ENCODE assay signal across 17 cellular contexts in the genomic region with DNA sequence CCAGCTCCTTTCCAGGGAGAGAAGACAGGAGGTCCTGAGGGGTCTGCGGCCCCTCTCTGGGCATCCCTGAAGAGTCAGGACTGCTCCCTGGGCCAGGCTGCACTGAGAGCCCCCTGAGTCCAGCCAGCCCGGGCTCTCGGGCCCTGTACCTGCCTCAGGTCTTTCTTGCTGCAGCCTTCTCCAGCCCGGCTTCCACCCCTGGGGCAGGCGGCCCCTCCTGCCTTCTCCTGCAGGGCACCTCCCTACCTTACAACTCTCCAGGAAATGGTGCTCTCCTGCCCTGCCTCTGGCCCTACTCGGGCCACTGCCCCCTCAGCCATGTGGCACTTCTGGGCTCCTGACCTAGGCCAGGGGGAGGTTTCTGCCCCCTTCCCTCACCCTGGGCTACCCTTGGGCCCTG.
DNase-seq lines count a peak whose midpoint lies in the region; ATAC-seq and TF ChIP-seq lines count a peak whose summit lies in the region.
"Had no signal": no experiment of that assay in that cellular context is flagged by ENCODE, and none has a peak within 500 bp of the region (broad histone marks: within the 10 kb centered on the region; RNA-seq: fewer than 3 reads in every experiment).

No MANE protein-coding gene starts in this region.

- no peaks in the 10 kb centered on the region for H3K4me1 ChIP-seq in lower lobe of right lung
- H3K4me1 ChIP-seq: BLaER1, Caco-2 had no signal

- intact Hi-C loops in lower lobe of right lung (cut with DNase I), result no loop called here

- no peaks in the 10 kb centered on the region for H3K27me3 Mint-ChIP-seq in stimulated activated naive CD8-positive, alpha-beta T cell treated with anti-CD3 and anti-CD28 coated beads, Interleukin-15, amount 100 ng/mL, for 72 hours
- no peaks in the 10 kb centered on the region for H3K27me3 Mint-ChIP-seq in stimulated activated memory B cell treated with anti-CD40 and anti-IgM and Interleukin-4, amounts not matched to agents 10 μg/mL and 1 μg/mL and 100 μg/mL, for 72 hours
- H3K27me3 Mint-ChIP-seq: B cell; CD4-positive, CD25-positive, alpha-beta regulatory T cell had no signal

- ATAC-seq in stimulated activated naive CD8-positive, alpha-beta T cell treated with anti-CD3 and anti-CD28 coated beads, Interleukin-15, Interleukin-2, amounts not matched to agents 100 U/mL and 50 U/mL, for 24 hours, result peak; percentile 28
- no peak for ATAC-seq in stimulated activated naive CD8-positive, alpha-beta T cell treated with anti-CD3 and anti-CD28 coated beads, Interleukin-15, amount 100 ng/mL, for 72 hours
- ATAC-seq in lower lobe of right lung, result peak; percentile 9 to 27
- ATAC-seq in stimulated activated memory B cell treated with anti-CD40 and anti-IgM and Interleukin-4, amounts not matched to agents 10 μg/mL and 1 μg/mL and 100 μg/mL, for 72 hours, result peak; percentile 39
- no peak for ATAC-seq in HG03439 (IDR thresholded peaks at IDR 0.05; ENCODE audit: unreplicated experiment)
- ATAC-seq: CD8-positive, alpha-beta T cell had no signal

- H3K27ac Mint-ChIP-seq in stimulated activated naive CD8-positive, alpha-beta T cell treated with anti-CD3 and anti-CD28 coated beads, Interleukin-15, amount 100 ng/mL, for 72 hours, result no peak overlapping the region
- H3K27ac Mint-ChIP-seq in stimulated activated memory B cell treated with anti-CD40 and anti-IgM and Interleukin-4, amounts not matched to agents 10 μg/mL and 1 μg/mL and 100 μg/mL, for 72 hours, result no peak overlapping the region
- H3K27ac Mint-ChIP-seq: B cell; CD4-positive, CD25-positive, alpha-beta regulatory T cell; CD8-positive, alpha-beta T cell had no signal

- H3K4me3 ChIP-seq in lower lobe of right lung, result no peak overlapping the region
- H3K4me3 ChIP-seq: BLaER1 had no signal

- peaks cover 5 to 23% of the 10 kb centered on the region in 2 donors for H3K9me3 Mint-ChIP-seq in stimulated activated naive CD8-positive, alpha-beta T cell treated with anti-CD3 and anti-CD28 coated beads, Interleukin-15, amount 100 ng/mL, for 72 hours
- peaks cover 14% of the 10 kb centered on the region for H3K9me3 Mint-ChIP-seq in stimulated activated memory B cell treated with anti-CD40 and anti-IgM and Interleukin-4, amounts not matched to agents 10 μg/mL and 1 μg/mL and 100 μg/mL, for 72 hours
- H3K9me3 Mint-ChIP-seq: CD8-positive, alpha-beta T cell had no signal

- no peak for TF ChIP-seq CTCF in lower lobe of right lung (IDR thresholded peaks at IDR 0.05)

- no peaks in the 10 kb centered on the region for H3K9me3 ChIP-seq in lower lobe of right lung

- H3K4me3 Mint-ChIP-seq in stimulated activated naive CD8-positive, alpha-beta T cell treated with anti-CD3 and anti-CD28 coated beads, Interleukin-15, amount 100 ng/mL, for 72 hours, result no peak overlapping the region
- H3K4me3 Mint-ChIP-seq in stimulated activated memory B cell treated with anti-CD40 and anti-IgM and Interleukin-4, amounts not matched to agents 10 μg/mL and 1 μg/mL and 100 μg/mL, for 72 hours, result no peak overlapping the region
- H3K4me3 Mint-ChIP-seq: B cell; CD4-positive, CD25-positive, alpha-beta regulatory T cell; CD8-positive, alpha-beta T cell had no signal

- H3K36me3 ChIP-seq in lower lobe of right lung, result no peaks in the 10 kb centered on the region
- H3K36me3 ChIP-seq: BLaER1 had no signal

- no peak overlapping the region for H3K27ac ChIP-seq in lower lobe of right lung
- H3K27ac ChIP-seq: 22Rv1, BLaER1, C4-2B had no signal

- H3K27me3 ChIP-seq in lower lobe of right lung (ENCODE audit: low read depth), result no peaks in the 10 kb centered on the region
- H3K27me3 ChIP-seq: BLaER1 had no signal

- no peaks in the 10 kb centered on the region for H3K36me3 Mint-ChIP-seq in stimulated activated memory B cell treated with anti-CD40 and anti-IgM and Interleukin-4, amounts not matched to agents 10 μg/mL and 1 μg/mL and 100 μg/mL, for 72 hours
- H3K36me3 Mint-ChIP-seq: CD4-positive, CD25-positive, alpha-beta regulatory T cell; CD8-positive, alpha-beta T cell had no signal

- no peak for DNase-seq in stimulated activated naive CD8-positive, alpha-beta T cell treated with anti-CD3 and anti-CD28 coated beads, Interleukin-15, Interleukin-2, amounts not matched to agents 100 U/mL and 50 U/mL, for 24 hours
- DNase-seq in stimulated activated naive CD8-positive, alpha-beta T cell treated with anti-CD3 and anti-CD28 coated beads, Interleukin-15, amount 100 ng/mL, for 72 hours, result no peak
- DNase-seq in lower lobe of right lung (no peak), hypothalamus (lab: John Stamatoyannopoulos, UW) (no peak)
- DNase-seq: Caco-2; CD4-positive, CD25-positive, alpha-beta regulatory T cell; CD8-positive, alpha-beta T cell; DMS153; DND-41; GOT3; HCEC 1CT had no signal

- H3K4me1 Mint-ChIP-seq in stimulated activated naive CD8-positive, alpha-beta T cell treated with anti-CD3 and anti-CD28 coated beads, Interleukin-15, amount 100 ng/mL, for 72 hours, result no peaks in the 10 kb centered on the region
- no peaks in the 10 kb centered on the region for H3K4me1 Mint-ChIP-seq in stimulated activated memory B cell treated with anti-CD40 and anti-IgM and Interleukin-4, amounts not matched to agents 10 μg/mL and 1 μg/mL and 100 μg/mL, for 72 hours
- H3K4me1 Mint-ChIP-seq: B cell; CD4-positive, CD25-positive, alpha-beta regulatory T cell had no signal

Comparison
In these comparisons a context has a peak if more than half of its experiments do, and no peak if none do; other contexts are left out.
1. ATAC-seq: peak in stimulated activated naive CD8-positive, alpha-beta T cell treated with anti-CD3 and anti-CD28 coated beads, Interleukin-15, Interleukin-2, amounts not matched to agents 100 U/mL and 50 U/mL, for 24 hours (single experiment), lower lobe of right lung (2 of 2) and stimulated activated memory B cell treated with anti-CD40 and anti-IgM and Interleukin-4, amounts not matched to agents 10 μg/mL and 1 μg/mL and 100 μg/mL, for 72 hours (single experiment); none in stimulated activated naive CD8-positive, alpha-beta T cell treated with anti-CD3 and anti-CD28 coated beads, Interleukin-15, amount 100 ng/mL, for 72 hours (single experiment) and HG03439 (single experiment).